31 cellular contexts compared by ENCODE assay signal in the genomic region with DNA sequence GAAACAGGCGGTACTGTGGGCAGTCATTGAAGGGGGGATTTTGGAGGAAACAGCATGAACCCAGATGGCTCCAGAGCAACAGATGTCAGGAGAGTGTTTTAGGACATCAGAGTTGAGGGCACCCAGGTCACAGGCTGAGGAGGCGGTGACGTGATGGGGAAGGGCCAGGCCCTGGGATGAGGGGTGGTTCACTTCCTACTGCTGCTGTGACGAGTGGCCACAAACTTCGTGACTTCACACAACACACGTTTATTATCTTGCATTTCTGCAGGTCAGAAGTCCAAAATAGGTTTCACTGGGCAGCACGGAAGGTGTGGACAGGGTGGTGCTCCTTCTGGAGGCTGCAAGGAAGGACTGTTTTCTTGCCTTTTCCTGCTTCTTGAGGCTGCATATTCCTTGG.
A peak's percentile ranks its signal among the peaks of the same experiment; 100 is the strongest.
DNase-seq lines count a peak whose midpoint lies in the region; ATAC-seq and TF ChIP-seq lines count a peak whose summit lies in the region.
"Had no signal": no experiment of that assay in that cellular context is flagged by ENCODE, and none has a peak within 500 bp of the region (broad histone marks: within the 10 kb centered on the region; RNA-seq: fewer than 3 reads in every experiment).

No MANE protein-coding gene starts in this region.

- no peaks in the 10 kb centered on the region for H3K9me3 Mint-ChIP-seq in activated T-cell treated with anti-CD3 and anti-CD28 coated beads, Interleukin-2, amount 50 U/mL, for 24 hours
- H3K9me3 Mint-ChIP-seq in activated T-cell treated with anti-CD3 and anti-CD28 coated beads, Interleukin-2, amount 50 U/mL, for 72 hours: peaks cover 0 to 8% of the 10 kb centered on the region in 2 donors
- H3K9me3 Mint-ChIP-seq: H9; stimulated activated effector memory CD8-positive, alpha-beta T cell treated with anti-CD3 and anti-CD28 coated beads, Interleukin-12 subunit alpha, Interleukin-12 subunit beta, amount 100 ng/mL, for 72 hours had no signal

- H3K27me3 ChIP-seq in upper lobe of right lung: no peaks in the 10 kb centered on the region
- H3K27me3 ChIP-seq: body of pancreas, gastrocnemius medialis, sigmoid colon, upper lobe of left lung had no signal

- peaks cover 21% of the 10 kb centered on the region for H3K36me3 ChIP-seq in upper lobe of right lung
- H3K36me3 ChIP-seq: gastrocnemius medialis had no signal

- no peak overlapping the region for H3K27ac ChIP-seq in upper lobe of right lung
- H3K27ac ChIP-seq: body of pancreas, gastrocnemius medialis, sigmoid colon had no signal

- intact Hi-C loops in left colon (cut with DNase I, micrococcal nuclease): no loop called here
- intact Hi-C loops in upper lobe of right lung (cut with DNase I): no loop called here

- no peak overlapping the region for H3K4me3 ChIP-seq in upper lobe of right lung
- H3K4me3 ChIP-seq: A549, body of pancreas, gastrocnemius medialis, lower lobe of right lung, sigmoid colon, upper lobe of left lung had no signal

- no peak overlapping the region for H3K4me3 Mint-ChIP-seq in activated T-cell treated with anti-CD3 and anti-CD28 coated beads, Interleukin-2, amount 50 U/mL, for 24 hours
- no peak overlapping the region for H3K4me3 Mint-ChIP-seq in activated T-cell treated with anti-CD3 and anti-CD28 coated beads, Interleukin-2, amount 50 U/mL, for 72 hours
- H3K4me3 Mint-ChIP-seq: H9; stimulated activated effector memory CD8-positive, alpha-beta T cell treated with anti-CD3 and anti-CD28 coated beads, Interleukin-12 subunit alpha, Interleukin-12 subunit beta, amount 100 ng/mL, for 72 hours had no signal

- H3K9me3 ChIP-seq in upper lobe of right lung: no peaks in the 10 kb centered on the region
- H3K9me3 ChIP-seq: A549, body of pancreas, gastrocnemius medialis, lower lobe of right lung, sigmoid colon, upper lobe of left lung had no signal

- peak overlapping the region; percentile 57 for H3K27ac Mint-ChIP-seq in activated T-cell treated with anti-CD3 and anti-CD28 coated beads, Interleukin-2, amount 50 U/mL, for 24 hours
- no peak overlapping the region for H3K27ac Mint-ChIP-seq in activated T-cell treated with anti-CD3 and anti-CD28 coated beads, Interleukin-2, amount 50 U/mL, for 72 hours
- H3K27ac Mint-ChIP-seq: progenitor cell of endocrine pancreas; stimulated activated effector memory CD8-positive, alpha-beta T cell treated with anti-CD3 and anti-CD28 coated beads, Interleukin-12 subunit alpha, Interleukin-12 subunit beta, amount 100 ng/mL, for 72 hours had no signal

- H3K36me3 Mint-ChIP-seq in activated T-cell treated with anti-CD3 and anti-CD28 coated beads, Interleukin-2, amount 50 U/mL, for 24 hours (ENCODE audit: low read depth): peaks cover 76% of the 10 kb centered on the region
- H3K36me3 Mint-ChIP-seq in activated T-cell treated with anti-CD3 and anti-CD28 coated beads, Interleukin-2, amount 50 U/mL, for 72 hours (ENCODE audit: insufficient read depth in 2 of 2): peaks cover 4 to 13% of the 10 kb centered on the region in 2 donors

- H3K27me3 Mint-ChIP-seq in activated T-cell treated with anti-CD3 and anti-CD28 coated beads, Interleukin-2, amount 50 U/mL, for 24 hours: no peaks in the 10 kb centered on the region
- H3K27me3 Mint-ChIP-seq in activated T-cell treated with anti-CD3 and anti-CD28 coated beads, Interleukin-2, amount 50 U/mL, for 72 hours (ENCODE audit: low read depth): no peaks in the 10 kb centered on the region
- H3K27me3 Mint-ChIP-seq: naive thymus-derived CD8-positive, alpha-beta T cell; progenitor cell of endocrine pancreas had no signal

- no peak for ATAC-seq in activated T-cell treated with anti-CD3 and anti-CD28 coated beads, Interleukin-2, amount 50 U/mL, for 72 hours (replicated peaks in 1 of 2)
- ATAC-seq in left colon (peak; percentile 74), upper lobe of right lung (peak; percentile 35), HG03565 (IDR thresholded peaks at IDR 0.05; ENCODE audit: unreplicated experiment) (no peak), HG03432 (IDR thresholded peaks at IDR 0.05; ENCODE audit: unreplicated experiment) (no peak), GM18868 (IDR thresholded peaks at IDR 0.05; ENCODE audit: unreplicated experiment) (no peak)
- ATAC-seq: A549; body of pancreas; gastrocnemius medialis; lower lobe of right lung; naive thymus-derived CD8-positive, alpha-beta T cell; Panc1; stimulated activated effector memory CD8-positive, alpha-beta T cell treated with anti-CD3 and anti-CD28 coated beads, Interleukin-12 subunit alpha, Interleukin-12 subunit beta, amount 100 ng/mL, for 72 hours had no signal

- no peaks in the 10 kb centered on the region for H3K4me1 ChIP-seq in upper lobe of right lung
- H3K4me1 ChIP-seq: body of pancreas, gastrocnemius medialis, lower lobe of right lung, sigmoid colon had no signal

- no peak for TF ChIP-seq CTCF in upper lobe of right lung (IDR thresholded peaks at IDR 0.05)

- no peak for DNase-seq in activated T-cell treated with anti-CD3 and anti-CD28 coated beads, Interleukin-2, amount 50 U/mL, for 24 hours
- no peak for DNase-seq in activated T-cell treated with anti-CD3 and anti-CD28 coated beads, Interleukin-2, amount 50 U/mL, for 72 hours
- DNase-seq in NCI-H82 treated with DMSO at 0.1 percent for 48 hours (lab: John Stamatoyannopoulos, UW; ENCODE audit: unreplicated experiment): peak; percentile 95
- DNase-seq in left colon: no peak
- DNase-seq in upper lobe of right lung: no peak
- DNase-seq: activated CD4-positive, alpha-beta T cell treated with anti-CD3 and anti-CD28 coated beads for 4 hours; activated gamma-delta T cell; body of pancreas; gastrocnemius medialis; H9; kidney glomerular epithelial cell; lower lobe of right lung; midbrain; naive thymus-derived CD8-positive, alpha-beta T cell; NCI-H1417 treated with DMSO at 0.1 percent for 48 hours; NCI-H2081 treated with DMSO at 0.1 percent for 48 hours; NCI-H2227 treated with DMSO at 0.1 percent for 48 hours; nucleus accumbens; SHP77; sigmoid colon; stimulated activated CD4-positive, alpha-beta T cell treated with anti-CD3 and anti-CD28 coated beads, Interleukin-15, amount 100 ng/mL, for 24 hours; stimulated activated CD4-positive, alpha-beta T cell treated with anti-CD3 and anti-CD28 coated beads, Interleukin-4, amount 100 ng/mL, for 4 hours; substantia nigra; upper lobe of left lung had no signal

- H3K4me1 Mint-ChIP-seq in activated T-cell treated with anti-CD3 and anti-CD28 coated beads, Interleukin-2, amount 50 U/mL, for 24 hours (ENCODE audit: low read depth): peaks cover 37% of the 10 kb centered on the region
- peaks cover 26% of the 10 kb centered on the region for H3K4me1 Mint-ChIP-seq in activated T-cell treated with anti-CD3 and anti-CD28 coated beads, Interleukin-2, amount 50 U/mL, for 72 hours (ENCODE audit: low read depth)

Comparison
In these comparisons a context has a peak if more than half of its experiments do, and no peak if none do; other contexts are left out.
1. ATAC-seq: peak in left colon (single experiment) and upper lobe of right lung (single experiment); none in activated T-cell treated with anti-CD3 and anti-CD28 coated beads, Interleukin-2, amount 50 U/mL, for 72 hours (0 of 2), HG03565 (single experiment), HG03432 (single experiment) and GM18868 (single experiment).